Comparison of ENCODE assay signal across 21 cellular contexts in genomic region chr3:107833046-107833445, GRCh38.
A peak's percentile ranks its signal among the peaks of the same experiment; 100 is the strongest.
DNase-seq lines count a peak whose midpoint lies in the region; ATAC-seq, FAIRE-seq and TF ChIP-seq lines count a peak whose summit lies in the region.
"Had no signal": no experiment of that assay in that cellular context is flagged by ENCODE, and none has a peak within 500 bp of the region (broad histone marks: within the 10 kb centered on the region; RNA-seq: fewer than 3 reads in every experiment).

No MANE protein-coding gene starts in this region.

- no peak for FAIRE-seq in GM19239 (lab: Jason Lieb, UNC)
- FAIRE-seq: A204.1, D721Med, GM12878, H1 had no signal

- H4K91ac ChIP-seq in trophoblast cell (ENCODE audit: low read depth, low read length) = no peak overlapping the region

- H3K4me1 Mint-ChIP-seq in endodermal cell = peaks cover 6% of the 10 kb centered on the region
- H3K4me1 Mint-ChIP-seq: CD8-positive, alpha-beta memory T cell had no signal

- no peak overlapping the region for H2BK5ac ChIP-seq in trophoblast cell (ENCODE audit: low read depth, low read length, poor library complexity)

- H3K79me1 ChIP-seq in trophoblast cell (ENCODE audit: low read length) = no peaks in the 10 kb centered on the region

- H3K4me3 Mint-ChIP-seq in endodermal cell = no peak overlapping the region
- H3K4me3 Mint-ChIP-seq: CD8-positive, alpha-beta memory T cell had no signal

- H3K36me3 Mint-ChIP-seq in endodermal cell (ENCODE audit: low read depth) = no peaks in the 10 kb centered on the region
- H3K36me3 Mint-ChIP-seq: CD8-positive, alpha-beta memory T cell had no signal

- no peak overlapping the region for H3K4ac ChIP-seq in trophoblast cell (ENCODE audit: low read depth, low read length)

- no peak overlapping the region for H2AK5ac ChIP-seq in trophoblast cell (ENCODE audit: low read length)

- no peak for TF ChIP-seq CTCF in endodermal cell (conservative IDR thresholded peaks at IDR 0.05)

- H3K4me1 ChIP-seq in endodermal cell (ENCODE audit: control insufficient read depth, insufficient read depth, low read length) (no peaks in the 10 kb centered on the region), trophoblast cell (ENCODE audit: control insufficient read depth in 1 of 2, insufficient read depth in 2 of 2, low read length in 2 of 2) (no peaks in the 10 kb centered on the region)
- H3K4me1 ChIP-seq: BLaER1 treated with 17β-estradiol and CSF1 and Interleukin-3, amounts not matched to agents 10 nM and 100 nM had no signal

- H2BK12ac ChIP-seq in trophoblast cell (ENCODE audit: low read length) = no peak overlapping the region

- H3K27ac Mint-ChIP-seq in endodermal cell = no peak overlapping the region

- H3K4me2 ChIP-seq in trophoblast cell (ENCODE audit: low read length) = no peak overlapping the region
- H3K4me2 ChIP-seq: BLaER1 treated with 17β-estradiol and CSF1 and Interleukin-3, amounts not matched to agents 10 nM and 100 nM had no signal

- no peak overlapping the region for H2BK120ac ChIP-seq in trophoblast cell (ENCODE audit: insufficient read depth, low read length, poor library complexity)

- H3K79me2 ChIP-seq in trophoblast cell (ENCODE audit: control insufficient read depth, insufficient read depth, low read length, poor library complexity) = peaks cover 3% of the 10 kb centered on the region

- 0 out of 3 replicates have a peak, but pooled peaks have one; percentile 22 for ATAC-seq in SK-N-SH treated with all-trans-retinoic acid at 6 μM for 48 hours
- ATAC-seq: Panc1, Right ventricle myocardium inferior had no signal

- WGBS in endodermal cell (ENCODE audit: insufficient coverage in 1 of 2, insufficient read length in 1 of 2), 2 experiments = 70 to 72% methylated on average over 5 to 6 of the region's 6 CpGs
- no CpG with 5 or more reads among the region's 6 CpGs for WGBS in trophoblast cell (ENCODE audit: extremely low coverage, insufficient coverage, insufficient read length)

- H3K27me3 Mint-ChIP-seq in endodermal cell (ENCODE audit: insufficient read depth) = no peaks in the 10 kb centered on the region

- no peak overlapping the region for H4K8ac ChIP-seq in trophoblast cell (ENCODE audit: low read depth, low read length)

- H2AFZ ChIP-seq in trophoblast cell (ENCODE audit: insufficient read depth, low read length, poor library complexity) = no peak overlapping the region

- H3K9ac ChIP-seq in endodermal cell (ENCODE audit: extremely low read depth, low read length, poor library complexity, severe bottlenecking) = no peak overlapping the region
- H3K9ac ChIP-seq in trophoblast cell (ENCODE audit: low read length) = peak overlapping the region; percentile 56
- H3K9ac ChIP-seq: BLaER1 treated with 17β-estradiol and CSF1 and Interleukin-3, amounts not matched to agents 10 nM and 100 nM had no signal

- DNase-seq in ELF-1 (ENCODE audit: low read depth, low spot score) = peak; percentile 53
- DNase-seq in endodermal cell = no peak
- DNase-seq in trophoblast cell = no peak
- no peak for DNase-seq in NCI-H774 (lab: John Stamatoyannopoulos, UW)
- no peak for DNase-seq in GM19239 (ENCODE audit: insufficient read length, low spot score)
- no peak for DNase-seq in activated CD8-positive, alpha-beta memory T cell treated with anti-CD3 and anti-CD28 coated beads, Interleukin-2, amount 50 U/mL, for 4 hours
- DNase-seq: CD8-positive, alpha-beta memory T cell; GDM1; NCI-H1048; NCI-H1436 treated with DMSO at 0.1 percent for 48 hours; NCI-H2081; NCI-H510A; NCI-H82 had no signal

- H3K27me3 ChIP-seq in endodermal cell (ENCODE audit: control insufficient read depth, insufficient read depth, low read length, poor library complexity, severe bottlenecking) = no peaks in the 10 kb centered on the region
- no peaks in the 10 kb centered on the region for H3K27me3 ChIP-seq in trophoblast cell (ENCODE audit: insufficient read depth, low read length)
- H3K27me3 ChIP-seq: BLaER1 treated with 17β-estradiol and CSF1 and Interleukin-3, amounts not matched to agents 10 nM and 100 nM had no signal

- no peaks in the 10 kb centered on the region for H3K9me3 Mint-ChIP-seq in endodermal cell
- H3K9me3 Mint-ChIP-seq: CD8-positive, alpha-beta memory T cell had no signal

- H3K36me3 ChIP-seq in endodermal cell (ENCODE audit: control insufficient read depth, insufficient read depth, low read length) (no peaks in the 10 kb centered on the region), trophoblast cell (ENCODE audit: control insufficient read depth in 1 of 2, insufficient read depth in 2 of 2, low read length in 2 of 2) (no peaks in the 10 kb centered on the region)
- H3K36me3 ChIP-seq: BLaER1 treated with 17β-estradiol and CSF1 and Interleukin-3, amounts not matched to agents 10 nM and 100 nM had no signal

- H3K4me3 ChIP-seq in endodermal cell (ENCODE audit: low read length) = no peak overlapping the region
- H3K4me3 ChIP-seq in trophoblast cell (ENCODE audit: low read depth, low read length) = no peak overlapping the region
- H3K4me3 ChIP-seq: BLaER1 treated with 17β-estradiol and CSF1 and Interleukin-3, amounts not matched to agents 10 nM and 100 nM; GM12878 had no signal

- H3K18ac ChIP-seq in trophoblast cell (ENCODE audit: low read length) = no peak overlapping the region

- no peak overlapping the region for H3K14ac ChIP-seq in trophoblast cell (ENCODE audit: low read length)

- H3K9me3 ChIP-seq in endodermal cell (ENCODE audit: control insufficient read depth, low read length) = no peaks in the 10 kb centered on the region
- H3K9me3 ChIP-seq in trophoblast cell (ENCODE audit: insufficient read depth, low read depth, low read length) = no peaks in the 10 kb centered on the region
- H3K9me3 ChIP-seq: BLaER1 treated with 17β-estradiol and CSF1 and Interleukin-3, amounts not matched to agents 10 nM and 100 nM had no signal

- H3K23ac ChIP-seq in trophoblast cell (ENCODE audit: low read length) = no peak overlapping the region

- H3K27ac ChIP-seq in endodermal cell (ENCODE audit: low read depth, low read length) = peak overlapping the region; percentile 32
- no peak overlapping the region for H3K27ac ChIP-seq in trophoblast cell (ENCODE audit: low read depth, low read length)
- H3K27ac ChIP-seq: BLaER1 treated with 17β-estradiol and CSF1 and Interleukin-3, amounts not matched to agents 10 nM and 100 nM had no signal

- no peak overlapping the region for H4K12ac ChIP-seq in trophoblast cell (ENCODE audit: low read depth, low read length)

TF ChIP-seq in SK-N-SH treated with all-trans-retinoic acid at 6 μM for 48 hours, 23 proteins besides CTCF, POLR2A, EP300 and RAD21 (continues in another document):
- TF ChIP-seq, protein P1, sequence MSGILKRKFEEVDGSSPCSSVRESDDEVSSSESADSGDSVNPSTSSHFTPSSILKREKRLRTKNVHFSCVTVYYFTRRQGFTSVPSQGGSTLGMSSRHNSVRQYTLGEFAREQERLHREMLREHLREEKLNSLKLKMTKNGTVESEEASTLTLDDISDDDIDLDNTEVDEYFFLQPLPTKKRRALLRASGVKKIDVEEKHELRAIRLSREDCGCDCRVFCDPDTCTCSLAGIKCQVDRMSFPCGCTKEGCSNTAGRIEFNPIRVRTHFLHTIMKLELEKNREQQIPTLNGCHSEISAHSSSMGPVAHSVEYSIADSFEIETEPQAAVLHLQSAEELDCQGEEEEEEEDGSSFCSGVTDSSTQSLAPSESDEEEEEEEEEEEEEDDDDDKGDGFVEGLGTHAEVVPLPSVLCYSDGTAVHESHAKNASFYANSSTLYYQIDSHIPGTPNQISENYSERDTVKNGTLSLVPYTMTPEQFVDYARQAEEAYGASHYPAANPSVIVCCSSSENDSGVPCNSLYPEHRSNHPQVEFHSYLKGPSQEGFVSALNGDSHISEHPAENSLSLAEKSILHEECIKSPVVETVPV (CRISPR knock-in tag; IDR thresholded peaks at IDR 0.05) = no peak
- TF ChIP-seq CREB5 (CRISPR knock-in tag; IDR thresholded peaks at IDR 0.05; ENCODE audit: low read depth) (no peak), ZFP30 (CRISPR knock-in tag; IDR thresholded peaks at IDR 0.05) (no peak), PPARA (CRISPR knock-in tag; IDR thresholded peaks at IDR 0.05; ENCODE audit: borderline replicate concordance) (no peak), GLIS3 (CRISPR knock-in tag; IDR thresholded peaks at IDR 0.05) (no peak), BACH2 (CRISPR knock-in tag; IDR thresholded peaks at IDR 0.05; ENCODE audit: borderline replicate concordance) (no peak), CSDC2 (CRISPR knock-in tag; IDR thresholded peaks at IDR 0.05) (no peak), ESRRG (CRISPR knock-in tag; IDR thresholded peaks at IDR 0.05) (no peak)
- TF ChIP-seq, protein P2, sequence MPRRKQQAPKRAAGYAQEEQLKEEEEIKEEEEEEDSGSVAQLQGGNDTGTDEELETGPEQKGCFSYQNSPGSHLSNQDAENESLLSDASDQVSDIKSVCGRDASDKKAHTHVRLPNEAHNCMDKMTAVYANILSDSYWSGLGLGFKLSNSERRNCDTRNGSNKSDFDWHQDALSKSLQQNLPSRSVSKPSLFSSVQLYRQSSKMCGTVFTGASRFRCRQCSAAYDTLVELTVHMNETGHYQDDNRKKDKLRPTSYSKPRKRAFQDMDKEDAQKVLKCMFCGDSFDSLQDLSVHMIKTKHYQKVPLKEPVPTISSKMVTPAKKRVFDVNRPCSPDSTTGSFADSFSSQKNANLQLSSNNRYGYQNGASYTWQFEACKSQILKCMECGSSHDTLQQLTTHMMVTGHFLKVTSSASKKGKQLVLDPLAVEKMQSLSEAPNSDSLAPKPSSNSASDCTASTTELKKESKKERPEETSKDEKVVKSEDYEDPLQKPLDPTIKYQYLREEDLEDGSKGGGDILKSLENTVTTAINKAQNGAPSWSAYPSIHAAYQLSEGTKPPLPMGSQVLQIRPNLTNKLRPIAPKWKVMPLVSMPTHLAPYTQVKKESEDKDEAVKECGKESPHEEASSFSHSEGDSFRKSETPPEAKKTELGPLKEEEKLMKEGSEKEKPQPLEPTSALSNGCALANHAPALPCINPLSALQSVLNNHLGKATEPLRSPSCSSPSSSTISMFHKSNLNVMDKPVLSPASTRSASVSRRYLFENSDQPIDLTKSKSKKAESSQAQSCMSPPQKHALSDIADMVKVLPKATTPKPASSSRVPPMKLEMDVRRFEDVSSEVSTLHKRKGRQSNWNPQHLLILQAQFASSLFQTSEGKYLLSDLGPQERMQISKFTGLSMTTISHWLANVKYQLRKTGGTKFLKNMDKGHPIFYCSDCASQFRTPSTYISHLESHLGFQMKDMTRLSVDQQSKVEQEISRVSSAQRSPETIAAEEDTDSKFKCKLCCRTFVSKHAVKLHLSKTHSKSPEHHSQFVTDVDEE (CRISPR knock-in tag; IDR thresholded peaks at IDR 0.05) = no peak
